Comparison of ENCODE assay signal across 34 cellular contexts in genomic region chr3:112995800-112996199, GRCh38. TPM values are rescaled to one million over a fixed set of nuclear protein-coding genes. Genes with fewer than 3 reads are reported as not detected.
"Had no signal": no experiment of that assay in that cellular context is flagged by ENCODE, and none has a peak within 500 bp of the region (broad histone marks: within the 10 kb centered on the region; RNA-seq: fewer than 3 reads in every experiment).

No MANE protein-coding gene starts in this region.

- DNase-seq: activated B cell treated with CpG ODN at 0.5 μM for 24 hours; activated CD4-positive, alpha-beta T cell treated with anti-CD3 and anti-CD28 coated beads for 48 hours; activated CD4-positive, alpha-beta T cell treated with anti-CD3 and anti-CD28 coated beads, Interleukin-2, amount 50 U/mL, for 4 hours; activated CD4-positive, CD25-positive, alpha-beta regulatory T cell treated with anti-CD3 and anti-CD28 coated beads, Interleukin-2, amount 50 U/mL, for 72 hours; activated CD8-positive, alpha-beta T cell treated with anti-CD3 and anti-CD28 coated beads for 36 hours; activated gamma-delta T cell treated with Interleukin-2 at 50 U/mL for 16 hours; activated naive CD4-positive, alpha-beta T cell treated with anti-CD3 and anti-CD28 coated beads for 36 hours; activated naive CD8-positive, alpha-beta T cell treated with anti-CD3 and anti-CD28 coated beads for 36 hours; activated T-cell treated with anti-CD3 and anti-CD28 coated beads, Interleukin-2, amount 50 U/mL, for 1 hour; amniotic stem cell; Karpas-422; KBM-7; MG63; NCI-H1092; NCI-H1436 treated with DMSO at 0.1 percent for 48 hours; NCI-H1694 treated with DMSO at 0.1 percent for 48 hours; NCI-H2029; NCI-H345; NCI-H524 treated with DMSO at 0.1 percent for 48 hours; Peyer's patch; RPMI8226; SIG-M5; T-cell; T-helper 2 cell; T-helper 9 cell had no signal

- H3K27me3 ChIP-seq: ascending aorta, cardiac muscle cell, MG63, Peyer's patch had no signal

- H3K9me3 ChIP-seq: ascending aorta, MG63, Peyer's patch had no signal

- H3K27me3 Mint-ChIP-seq: activated B cell treated with CpG ODN at 0.5 μM for 24 hours; activated CD8-positive, alpha-beta T cell treated with anti-CD3 and anti-CD28 coated beads for 36 hours; activated naive CD8-positive, alpha-beta T cell treated with anti-CD3 and anti-CD28 coated beads for 36 hours; central memory CD8-positive, alpha-beta T cell; T-cell had no signal

- H3K4me3 Mint-ChIP-seq: activated B cell treated with CpG ODN at 0.5 μM for 24 hours; activated CD8-positive, alpha-beta T cell treated with anti-CD3 and anti-CD28 coated beads for 36 hours; activated naive CD4-positive, alpha-beta T cell treated with anti-CD3 and anti-CD28 coated beads for 36 hours; activated naive CD8-positive, alpha-beta T cell treated with anti-CD3 and anti-CD28 coated beads for 36 hours; activated T-helper 1 cell treated with anti-CD3 and anti-CD28 coated beads, Interleukin-12 subunit alpha, Interleukin-12 subunit beta, Interleukin-2, Interleukin-4 antibody, amounts not matched to agents 30 ng/mL and 10 ng/mL and 1 ng/mL, durations not matched to agents 14 hours and 24 hours and 36 hours; central memory CD8-positive, alpha-beta T cell; T-cell had no signal

- ATAC-seq: activated CD8-positive, alpha-beta T cell treated with anti-CD3 and anti-CD28 coated beads for 36 hours; SK-N-SH treated with all-trans-retinoic acid at 6 μM for 48 hours; T-cell had no signal

- H3K27ac ChIP-seq: cardiac muscle cell, Peyer's patch, VCaP had no signal

- H3K9me3 Mint-ChIP-seq: activated B cell treated with CpG ODN at 0.5 μM for 24 hours; activated CD8-positive, alpha-beta T cell treated with anti-CD3 and anti-CD28 coated beads for 36 hours; activated naive CD4-positive, alpha-beta T cell treated with anti-CD3 and anti-CD28 coated beads for 36 hours; activated naive CD8-positive, alpha-beta T cell treated with anti-CD3 and anti-CD28 coated beads for 36 hours; activated T-helper 1 cell treated with anti-CD3 and anti-CD28 coated beads, Interleukin-12 subunit alpha, Interleukin-12 subunit beta, Interleukin-2, Interleukin-4 antibody, amounts not matched to agents 30 ng/mL and 10 ng/mL and 1 ng/mL, durations not matched to agents 14 hours and 24 hours and 36 hours; central memory CD8-positive, alpha-beta T cell; T-cell had no signal

- H3K27ac Mint-ChIP-seq: activated B cell treated with CpG ODN at 0.5 μM for 24 hours; activated CD8-positive, alpha-beta T cell treated with anti-CD3 and anti-CD28 coated beads for 36 hours; activated naive CD8-positive, alpha-beta T cell treated with anti-CD3 and anti-CD28 coated beads for 36 hours; activated T-helper 1 cell treated with anti-CD3 and anti-CD28 coated beads, Interleukin-12 subunit alpha, Interleukin-12 subunit beta, Interleukin-2, Interleukin-4 antibody, amounts not matched to agents 30 ng/mL and 10 ng/mL and 1 ng/mL, durations not matched to agents 14 hours and 24 hours and 36 hours had no signal

- H3K4me3 ChIP-seq: ascending aorta, cardiac muscle cell, MG63, Peyer's patch had no signal

RNA-seq across cellular contexts. Expression of gene CD200R1, which starts 20.9 kb away (rescaled TPM):
- total RNA-seq: ascending aorta, chondrocyte, NCI-H460, SK-MEL-5 had no signal
- polyA plus RNA-seq: cardiac muscle cell had no signal
